In genomic region chr14:57418999-57419398, GRCh38 we compare ENCODE assay signal across 23 cellular contexts.
"Had no signal": no experiment of that assay in that cellular context is flagged by ENCODE, and none has a peak within 500 bp of the region (broad histone marks: within the 10 kb centered on the region; RNA-seq: fewer than 3 reads in every experiment).

No MANE protein-coding gene starts in this region.

- DNase-seq: hypothalamus; immature natural killer cell; kidney; left ventricle myocardium inferior; mesendoderm; naive thymus-derived CD4-positive, alpha-beta T cell; pancreas; posterior cingulate gyrus; retina; right cardiac atrium; stimulated activated CD4-positive, alpha-beta T cell treated with anti-CD3 and anti-CD28 coated beads, Interleukin-12 subunit alpha, Interleukin-12 subunit beta, amount 100 ng/mL, for 4 hours; stimulated activated CD4-positive, alpha-beta T cell treated with anti-CD3 and anti-CD28 coated beads, Interleukin-15, amount 100 ng/mL, for 24 hours; stimulated activated CD4-positive, alpha-beta T cell treated with anti-CD3 and anti-CD28 coated beads, Interleukin-2, amount 100 ng/mL, for 24 hours; stimulated activated CD4-positive, alpha-beta T cell treated with anti-CD3 and anti-CD28 coated beads, Interleukin-4, amount 100 ng/mL, for 1 hour; stimulated activated naive B cell treated with anti-CD40 and anti-IgM and Interleukin-4, amounts not matched to agents 10 μg/mL and 1 μg/mL and 100 μg/mL, for 72 hours; stimulated activated naive CD8-positive, alpha-beta T cell treated with anti-CD3 and anti-CD28 coated beads, Interleukin-15, Interleukin-2, amounts not matched to agents 100 U/mL and 50 U/mL, for 24 hours; stomach; testis; thyroid gland; transverse colon; upper lobe of left lung had no signal

- ATAC-seq: naive thymus-derived CD4-positive, alpha-beta T cell; natural killer cell treated with Interleukin-12 subunit alpha and Interleukin-12 subunit beta and Interleukin-15 and Interleukin-18, amount 100 ng/mL, for 72 hours; pancreas; right cardiac atrium; sciatic nerve; stimulated activated naive B cell treated with anti-CD40 and anti-IgM and Interleukin-4, amounts not matched to agents 10 μg/mL and 1 μg/mL and 100 μg/mL, for 72 hours; stimulated activated naive CD8-positive, alpha-beta T cell treated with anti-CD3 and anti-CD28 coated beads, Interleukin-15, Interleukin-2, amounts not matched to agents 100 U/mL and 50 U/mL, for 24 hours had no signal
